22 cellular contexts compared by ENCODE assay signal in genomic region chr15:79779739-79780138, GRCh38.
DNase-seq lines count a peak whose midpoint lies in the region; ATAC-seq and TF ChIP-seq lines count a peak whose summit lies in the region.
"Had no signal": no experiment of that assay in that cellular context is flagged by ENCODE, and none has a peak within 500 bp of the region (broad histone marks: within the 10 kb centered on the region; RNA-seq: fewer than 3 reads in every experiment).

No MANE protein-coding gene starts in this region.

- WGBS in adrenal gland, 4 donors: 72 to 84% (median 82%) methylated on average over 2 of the region's 2 CpGs

- H3K27ac Mint-ChIP-seq in natural killer cell: no peak overlapping the region
- H3K27ac Mint-ChIP-seq: activated naive CD8-positive, alpha-beta T cell treated with anti-CD3 and anti-CD28 coated beads, Interleukin-2, amount 10 ng/mL, durations not matched to agents 7 days and 5 days; immature natural killer cell had no signal

- peaks cover 11 to 18% of the 10 kb centered on the region in 2 donors for H3K9me3 Mint-ChIP-seq in natural killer cell

- H3K4me3 ChIP-seq in GM12865 (ENCODE audit: low read depth, low read length): no peak overlapping the region
- no peak overlapping the region for H3K4me3 ChIP-seq in WERI-Rb-1 (ENCODE audit: low read depth, low read length)
- no peak overlapping the region for H3K4me3 ChIP-seq in adrenal gland
- H3K4me3 ChIP-seq: colonic mucosa, skin epidermis, stomach, upper lobe of left lung had no signal

- TF ChIP-seq CTCF in GM12865 (IDR thresholded peaks at IDR 0.05; ENCODE audit: insufficient read depth, low read depth, low read length, missing control alignments): no peak
- TF ChIP-seq CTCF in WERI-Rb-1 (IDR thresholded peaks at IDR 0.05; ENCODE audit: low read depth, low read length): no peak
- no peak for TF ChIP-seq CTCF in natural killer cell (IDR thresholded peaks at IDR 0.05)
- TF ChIP-seq CTCF in adrenal gland (IDR thresholded peaks at IDR 0.05): no peak

- H3K27me3 Mint-ChIP-seq in natural killer cell (ENCODE audit: low read depth in 2 of 2): peaks cover 12 to 19% of the 10 kb centered on the region in 2 donors

- H3K4me1 Mint-ChIP-seq in natural killer cell: no peaks in the 10 kb centered on the region

- H3K4me3 Mint-ChIP-seq in natural killer cell: no peak overlapping the region
- H3K4me3 Mint-ChIP-seq: activated naive CD8-positive, alpha-beta T cell treated with anti-CD3 and anti-CD28 coated beads, Interleukin-2, amount 10 ng/mL, durations not matched to agents 7 days and 5 days; immature natural killer cell had no signal

- DNase-seq in CD1c-positive myeloid dendritic cell (ENCODE audit: extremely low spot score) (peak; percentile 14), GM12865 (ENCODE audit: low read depth) (peak; percentile 66), WERI-Rb-1 (peak; percentile 22), natural killer cell (no peak), adrenal gland (no peak), GOT3 (lab: John Stamatoyannopoulos, UW) (no peak), NK-92 (lab: John Stamatoyannopoulos, UW; ENCODE audit: unreplicated experiment) (no peak), NCI-H345 (lab: John Stamatoyannopoulos, UW) (no peak)
- DNase-seq: activated CD8-positive, alpha-beta memory T cell treated with anti-CD3 and anti-CD28 coated beads, Interleukin-2, amount 50 U/mL, for 4 hours; activated naive CD8-positive, alpha-beta T cell treated with anti-CD3 and anti-CD28 coated beads, Interleukin-2, amount 10 ng/mL, durations not matched to agents 7 days and 5 days; colonic mucosa; head of caudate nucleus; NCI-H146; NCI-H2171; NCI-H526 treated with DMSO at 0.1 percent for 48 hours; OCI-M1; SIG-M5; stomach; upper lobe of left lung had no signal

- no peaks in the 10 kb centered on the region for H3K36me3 ChIP-seq in WERI-Rb-1
- H3K36me3 ChIP-seq in adrenal gland (replicated peaks in 1 of 2): no peaks in the 10 kb centered on the region
- H3K36me3 ChIP-seq: colonic mucosa, stomach, upper lobe of left lung had no signal

- H3K36me3 Mint-ChIP-seq in natural killer cell: peaks cover 15% of the 10 kb centered on the region
- H3K36me3 Mint-ChIP-seq: activated naive CD8-positive, alpha-beta T cell treated with anti-CD3 and anti-CD28 coated beads, Interleukin-2, amount 10 ng/mL, durations not matched to agents 7 days and 5 days had no signal

- ATAC-seq in natural killer cell: peak in 2 of 3 donors; percentile 39
- ATAC-seq: HepG2 had no signal

- no peaks in the 10 kb centered on the region for H3K27me3 ChIP-seq in WERI-Rb-1 (ENCODE audit: insufficient read depth, low read depth, severe bottlenecking)
- H3K27me3 ChIP-seq in adrenal gland: no peaks in the 10 kb centered on the region
- H3K27me3 ChIP-seq: colonic mucosa, upper lobe of left lung had no signal

- H3K27ac ChIP-seq in WERI-Rb-1: no peak overlapping the region
- H3K27ac ChIP-seq in adrenal gland: no peak overlapping the region
- H3K27ac ChIP-seq: colonic mucosa, skin epidermis, stomach, upper lobe of left lung had no signal

- H3K9me3 ChIP-seq in WERI-Rb-1 (ENCODE audit: severe bottlenecking) (no peaks in the 10 kb centered on the region), adrenal gland (replicated peaks in 1 of 3) (no peaks in the 10 kb centered on the region)
- H3K9me3 ChIP-seq: colonic mucosa had no signal

- no peak for TF ChIP-seq POLR2A in adrenal gland (IDR thresholded peaks at IDR 0.05)

- intact Hi-C loops in natural killer cell (cut with micrococcal nuclease) (no loop called here), adrenal gland (cut with DNase I) (no loop called here)

- H3K4me1 ChIP-seq in adrenal gland (replicated peaks in 1 of 2): no peaks in the 10 kb centered on the region
- H3K4me1 ChIP-seq: colonic mucosa, upper lobe of left lung had no signal

Comparison
In these comparisons a context has a peak if more than half of its experiments do, and no peak if none do; other contexts are left out.
1. DNase-seq: peak in CD1c-positive myeloid dendritic cell (single experiment), GM12865 (single experiment) and WERI-Rb-1 (single experiment); none in natural killer cell (single experiment), adrenal gland (0 of 7), GOT3 (single experiment), NK-92 (single experiment) and NCI-H345 (single experiment).